ENCODE assay signal across 8 cellular contexts in genomic region chr5:100777680-100778281, GRCh38.
DNase-seq lines count a peak whose midpoint lies in the region; ATAC-seq, FAIRE-seq and TF ChIP-seq lines count a peak whose summit lies in the region.

No MANE protein-coding gene starts in this region.

- CTCF ChIA-PET in activated CD4-positive, alpha-beta T cell treated with anti-CD3 and anti-CD28 coated beads, Interleukin-2, amount 10 ng/mL, durations not matched to agents 7 days and 5 days (lab: Charles Lee): interaction anchor here (0.9 to 1.5 kb wide), 2 partner anchors 25 to 58 kb away, joined by 3 read pairs; no protein-coding TSS in a partner anchor

- H3K9me3 Mint-ChIP-seq in activated CD4-positive, alpha-beta T cell treated with anti-CD3 and anti-CD28 coated beads, Interleukin-2, amount 10 ng/mL, durations not matched to agents 7 days and 5 days: peaks cover 11% of the 10 kb centered on the region

- no peak for FAIRE-seq in HTR-8/SVneo (lab: Jason Lieb, UNC)

- no peaks in the 10 kb centered on the region for H3K4me1 ChIP-seq in esophagus muscularis mucosa
- no peaks in the 10 kb centered on the region for H3K4me1 ChIP-seq in gastroesophageal sphincter

- no peaks in the 10 kb centered on the region for H3K27me3 Mint-ChIP-seq in activated CD4-positive, alpha-beta T cell treated with anti-CD3 and anti-CD28 coated beads, Interleukin-2, amount 10 ng/mL, durations not matched to agents 7 days and 5 days

- intact Hi-C loops in esophagus muscularis mucosa (cut with DNase I): no loop called here

- DNase-seq in GM10266 (ENCODE audit: extremely low spot score): peak; percentile 34
- DNase-seq in HTR-8/SVneo (ENCODE audit: insufficient read length, low spot score): peak; percentile 10
- no peak for DNase-seq in activated CD4-positive, alpha-beta T cell treated with anti-CD3 and anti-CD28 coated beads, Interleukin-2, amount 10 ng/mL, durations not matched to agents 7 days and 5 days
- peak; percentile 34 for DNase-seq in kidney epithelial cell (ENCODE audit: low read depth)
- DNase-seq in esophagus muscularis mucosa (ENCODE audit: extremely low spot score): no peak
- no peak for DNase-seq in NCI-H1694 (lab: John Stamatoyannopoulos, UW)

- H3K36me3 ChIP-seq in kidney epithelial cell (ENCODE audit: control insufficient read depth, insufficient read depth, low read length): no peaks in the 10 kb centered on the region
- no peaks in the 10 kb centered on the region for H3K36me3 ChIP-seq in esophagus muscularis mucosa
- H3K36me3 ChIP-seq in gastroesophageal sphincter: no peaks in the 10 kb centered on the region

- H3K4me3 Mint-ChIP-seq in activated CD4-positive, alpha-beta T cell treated with anti-CD3 and anti-CD28 coated beads, Interleukin-2, amount 10 ng/mL, durations not matched to agents 7 days and 5 days: no peak overlapping the region

- H3K27ac Mint-ChIP-seq in activated CD4-positive, alpha-beta T cell treated with anti-CD3 and anti-CD28 coated beads, Interleukin-2, amount 10 ng/mL, durations not matched to agents 7 days and 5 days: peak overlapping the region; percentile 1

- TF ChIP-seq EP300 in esophagus muscularis mucosa (IDR thresholded peaks at IDR 0.05) (no peak), gastroesophageal sphincter (IDR thresholded peaks at IDR 0.05) (no peak)

- WGBS in esophagus muscularis mucosa: 52% methylated on average over 4 of the region's 4 CpGs
- WGBS in gastroesophageal sphincter (ENCODE audit: low coverage in 1 of 2), 2 donors: 42 to 53% methylated on average over 3 to 4 of the region's 4 CpGs

- peaks cover 39% of the 10 kb centered on the region for H3K4me1 Mint-ChIP-seq in activated CD4-positive, alpha-beta T cell treated with anti-CD3 and anti-CD28 coated beads, Interleukin-2, amount 10 ng/mL, durations not matched to agents 7 days and 5 days

- TF ChIP-seq POLR2A in esophagus muscularis mucosa (IDR thresholded peaks at IDR 0.05; ENCODE audit: low read depth) (no peak), gastroesophageal sphincter (IDR thresholded peaks at IDR 0.05) (no peak)

- ATAC-seq in GM21619 (IDR thresholded peaks at IDR 0.05; ENCODE audit: unreplicated experiment) (peak; percentile 76), gastroesophageal sphincter (no peak)

- peaks cover 6% of the 10 kb centered on the region for H3K36me3 Mint-ChIP-seq in activated CD4-positive, alpha-beta T cell treated with anti-CD3 and anti-CD28 coated beads, Interleukin-2, amount 10 ng/mL, durations not matched to agents 7 days and 5 days (ENCODE audit: low read depth)

- H3K27ac ChIP-seq in esophagus muscularis mucosa (replicated peaks in 1 of 4): no peak overlapping the region
- no peak overlapping the region for H3K27ac ChIP-seq in gastroesophageal sphincter

- H3K4me3 ChIP-seq in kidney epithelial cell (ENCODE audit: low read depth, low read length): no peak overlapping the region
- no peak overlapping the region for H3K4me3 ChIP-seq in esophagus muscularis mucosa
- no peak overlapping the region for H3K4me3 ChIP-seq in gastroesophageal sphincter

- POLR2A ChIA-PET in activated CD4-positive, alpha-beta T cell treated with anti-CD3 and anti-CD28 coated beads, Interleukin-2, amount 10 ng/mL, durations not matched to agents 7 days and 5 days (lab: Charles Lee): no interaction called here

- no peak for TF ChIP-seq CTCF in GM10266 (IDR thresholded peaks at IDR 0.05; ENCODE audit: control insufficient read depth, insufficient read depth, low read depth, missing control alignments)
- TF ChIP-seq CTCF in kidney epithelial cell (IDR thresholded peaks at IDR 0.05; ENCODE audit: insufficient read depth, low read length, poor library complexity, severe bottlenecking): no peak
- TF ChIP-seq CTCF in esophagus muscularis mucosa (IDR thresholded peaks at IDR 0.05): no peak
- no peak for TF ChIP-seq CTCF in gastroesophageal sphincter (IDR thresholded peaks at IDR 0.05)

- H3K27me3 ChIP-seq in kidney epithelial cell (ENCODE audit: control insufficient read depth, insufficient read depth, low read length) (no peaks in the 10 kb centered on the region), esophagus muscularis mucosa (no peaks in the 10 kb centered on the region), gastroesophageal sphincter (no peaks in the 10 kb centered on the region)

- H3K9me3 ChIP-seq in esophagus muscularis mucosa: no peaks in the 10 kb centered on the region
- H3K9me3 ChIP-seq in gastroesophageal sphincter: no peaks in the 10 kb centered on the region

Comparison
In these comparisons a context has a peak if more than half of its experiments do, and no peak if none do; other contexts are left out.
1. DNase-seq: peak in GM10266 (single experiment), HTR-8/SVneo (single experiment) and kidney epithelial cell (single experiment); none in activated CD4-positive, alpha-beta T cell treated with anti-CD3 and anti-CD28 coated beads, Interleukin-2, amount 10 ng/mL, durations not matched to agents 7 days and 5 days (single experiment), esophagus muscularis mucosa (single experiment) and NCI-H1694 (single experiment).